11 cellular contexts compared by ENCODE assay signal in the genomic region with DNA sequence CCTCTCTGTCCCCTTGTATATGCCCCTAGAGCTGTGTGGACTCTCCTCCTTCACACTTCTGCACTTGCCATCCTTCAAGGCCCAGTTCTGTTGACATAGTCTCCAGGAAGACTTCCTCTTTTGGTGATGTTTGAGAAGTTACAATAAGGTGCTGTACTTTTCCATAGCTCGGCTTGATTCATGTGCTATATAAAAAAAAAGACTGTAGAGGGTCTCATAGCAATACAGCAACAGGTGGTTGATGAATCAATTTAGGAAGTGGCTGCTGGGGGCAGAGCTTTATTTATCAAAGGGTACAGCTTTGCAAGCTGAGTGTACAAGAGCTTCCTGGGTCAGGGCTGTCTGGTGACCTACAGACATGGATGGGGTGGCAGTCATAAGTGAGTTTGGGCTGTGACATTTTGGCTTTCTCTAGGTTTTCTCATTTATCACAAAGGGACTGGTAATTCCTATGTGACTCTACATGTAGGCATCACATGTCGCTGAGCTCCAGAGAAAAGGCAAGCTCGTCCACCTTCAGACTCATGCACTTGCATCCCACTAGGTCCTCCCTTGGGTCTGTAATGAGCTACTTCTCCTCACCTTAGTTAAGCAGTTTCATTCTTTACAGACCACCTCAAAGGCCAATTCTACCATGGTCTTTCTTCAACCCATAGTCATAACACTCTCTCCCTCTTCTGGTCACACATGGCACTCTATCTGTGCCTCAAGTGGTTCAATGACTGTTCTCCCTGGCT.
A peak's percentile ranks its signal among the peaks of the same experiment; 100 is the strongest.
DNase-seq lines count a peak whose midpoint lies in the region; ATAC-seq, FAIRE-seq and TF ChIP-seq lines count a peak whose summit lies in the region.
"Had no signal": no experiment of that assay in that cellular context is flagged by ENCODE, and none has a peak within 500 bp of the region (broad histone marks: within the 10 kb centered on the region; RNA-seq: fewer than 3 reads in every experiment).

No MANE protein-coding gene starts in this region.

- no peak for TF ChIP-seq POLR2A in heart left ventricle (IDR thresholded peaks at IDR 0.05)

- no peak overlapping the region for H3K27ac ChIP-seq in CD4-positive, alpha-beta T cell (ENCODE audit: low read depth, low read length)
- H3K27ac ChIP-seq in HL-60 (replicated peaks) = 0 out of 2 replicates have a peak overlapping the region, but pooled peaks have one; percentile 14
- no peak overlapping the region for H3K27ac ChIP-seq in kidney (ENCODE audit: low read depth in 2 of 2, low read length in 2 of 2)
- H3K27ac ChIP-seq in heart left ventricle = no peak overlapping the region
- H3K27ac ChIP-seq: SJCRH30 had no signal

- no peak for FAIRE-seq in kidney (lab: Jason Lieb, UNC)

- CTCF ChIA-PET in CD4-positive, alpha-beta T cell (lab: Charles Lee) = interaction anchor here (0.8 to 2.2 kb wide), 12 partner anchors 9 to 256 kb away, joined by 3 to 9 read pairs (median 5); no protein-coding TSS in a partner anchor
- CTCF ChIA-PET in activated B cell treated with CpG ODN at 0.5 μM for 24 hours (lab: Charles Lee) (interaction anchor here (0.5 to 1.3 kb wide), 3 partner anchors 37 to 101 kb away, joined by 3 to 4 read pairs (median 3); no protein-coding TSS in a partner anchor), Calu3 (lab: Charles Lee) (interaction anchor here (1.0 kb wide), 1 partner anchor 42 kb away, joined by 5 read pairs; no protein-coding TSS in a partner anchor)

- WGBS in heart left ventricle, 4 donors = 83 to 89% (median 85%) methylated on average over 3 of the region's 3 CpGs

- no peaks in the 10 kb centered on the region for H3K27me3 Mint-ChIP-seq in CD4-positive, alpha-beta T cell
- H3K27me3 Mint-ChIP-seq in activated B cell treated with CpG ODN at 0.5 μM for 24 hours = no peaks in the 10 kb centered on the region
- H3K27me3 Mint-ChIP-seq in memory B cell = no peaks in the 10 kb centered on the region
- no peaks in the 10 kb centered on the region for H3K27me3 Mint-ChIP-seq in Calu3 (ENCODE audit: unreplicated experiment)

- no peaks in the 10 kb centered on the region for H3K4me1 ChIP-seq in kidney (ENCODE audit: control insufficient read depth in 1 of 2, insufficient read depth in 1 of 2, low read depth in 1 of 2, low read length in 2 of 2)
- peaks cover 0 to 5% (median 0%) of the 10 kb centered on the region in 12 donors for H3K4me1 ChIP-seq in heart left ventricle

- H3K9me3 Mint-ChIP-seq in CD4-positive, alpha-beta T cell = no peaks in the 10 kb centered on the region
- no peaks in the 10 kb centered on the region for H3K9me3 Mint-ChIP-seq in activated B cell treated with CpG ODN at 0.5 μM for 24 hours
- H3K9me3 Mint-ChIP-seq in memory B cell = no peaks in the 10 kb centered on the region
- H3K9me3 Mint-ChIP-seq in Calu3 (ENCODE audit: low read depth, unreplicated experiment) = peaks cover 7% of the 10 kb centered on the region

- intact Hi-C loops in CD4-positive, alpha-beta T cell (cut with DNase I, micrococcal nuclease) = no loop called here
- intact Hi-C loops in activated B cell treated with CpG ODN at 0.5 μM for 24 hours (cut with micrococcal nuclease) (loop anchor here (1.0 to 2.0 kb wide), 3 partner anchors 10 to 58 kb away; no protein-coding TSS in a partner anchor), Calu3 (cut with micrococcal nuclease; ENCODE audit: unreplicated experiment) (no loop called here), kidney (cut with DNase I) (no loop called here), heart left ventricle (cut with DNase I) (no loop called here)

- BruUV-seq in Calu3 (replicated peaks; lab: Mats Ljungman, UMichigan) = no TSS peak

- H3K36me3 ChIP-seq in kidney (ENCODE audit: control insufficient read depth in 1 of 2, insufficient read depth in 2 of 2, low read length in 2 of 2) (no peaks in the 10 kb centered on the region), heart left ventricle (no peaks in the 10 kb centered on the region)
- H3K36me3 ChIP-seq: SJCRH30 had no signal

- ATAC-seq in CD4-positive, alpha-beta T cell (ENCODE audit: poor library complexity) = peak; percentile 35
- peak; percentile 75 for ATAC-seq in activated B cell treated with CpG ODN at 0.5 μM for 24 hours (ENCODE audit: low read depth)
- ATAC-seq in memory B cell (ENCODE audit: low read depth) = peak; percentile 61
- ATAC-seq in HG03378 (IDR thresholded peaks at IDR 0.05; ENCODE audit: unreplicated experiment) = no peak
- no peak for ATAC-seq in heart left ventricle
- ATAC-seq: left lobe of liver had no signal

- no peaks in the 10 kb centered on the region for H3K9me3 ChIP-seq in CD4-positive, alpha-beta T cell (ENCODE audit: control insufficient read depth, low read length)
- H3K9me3 ChIP-seq in kidney (ENCODE audit: control insufficient read depth in 1 of 2, low read length in 2 of 2) (no peaks in the 10 kb centered on the region), heart left ventricle (no peaks in the 10 kb centered on the region)
- H3K9me3 ChIP-seq: SJCRH30 had no signal

- TF ChIP-seq CTCF in CD4-positive, alpha-beta T cell (IDR thresholded peaks at IDR 0.05) = no peak
- TF ChIP-seq CTCF in HL-60 (IDR thresholded peaks at IDR 0.05; ENCODE audit: insufficient read depth, low read length) = no peak
- no peak for TF ChIP-seq CTCF in activated B cell treated with CpG ODN at 0.5 μM for 24 hours (IDR thresholded peaks at IDR 0.05)
- no peak for TF ChIP-seq CTCF in Calu3 (IDR thresholded peaks at IDR 0.05; ENCODE audit: unreplicated experiment)
- no peak for TF ChIP-seq CTCF in kidney (IDR thresholded peaks at IDR 0.05; ENCODE audit: borderline replicate concordance, extremely low read depth, insufficient read depth)
- no peak for TF ChIP-seq CTCF in heart left ventricle (IDR thresholded peaks at IDR 0.05)

- peak overlapping the region; percentile 53 for H3K27ac Mint-ChIP-seq in CD4-positive, alpha-beta T cell
- peak overlapping the region; percentile 51 for H3K27ac Mint-ChIP-seq in activated B cell treated with CpG ODN at 0.5 μM for 24 hours
- no peak overlapping the region for H3K27ac Mint-ChIP-seq in memory B cell
- no peak overlapping the region for H3K27ac Mint-ChIP-seq in Calu3 (ENCODE audit: unreplicated experiment)

- no peak for DNase-seq in CD4-positive, alpha-beta T cell
- DNase-seq in HL-60 (ENCODE audit: low read depth in 1 of 2, low spot score in 1 of 2) (peak in 1 of 2 experiments; percentile 70), activated B cell treated with CpG ODN at 0.5 μM for 24 hours (no peak), memory B cell (ENCODE audit: low spot score in 2 of 2) (no peak), Calu3 (no peak), kidney (no peak), heart left ventricle (no peak)
- DNase-seq: SJCRH30, trophoblast cell had no signal

- H3K36me3 Mint-ChIP-seq in CD4-positive, alpha-beta T cell (ENCODE audit: low read depth) = peaks cover 12% of the 10 kb centered on the region
- H3K36me3 Mint-ChIP-seq in activated B cell treated with CpG ODN at 0.5 μM for 24 hours (ENCODE audit: low read depth) (peaks cover 9% of the 10 kb centered on the region), memory B cell (peaks cover 12% of the 10 kb centered on the region), Calu3 (ENCODE audit: insufficient read depth, unreplicated experiment) (no peaks in the 10 kb centered on the region)

- H3K4me3 ChIP-seq in HL-60 (replicated peaks; ENCODE audit: insufficient read depth, low read length) = no peak overlapping the region
- no peak overlapping the region for H3K4me3 ChIP-seq in kidney (ENCODE audit: low read length in 2 of 2)
- H3K4me3 ChIP-seq in heart left ventricle = no peak overlapping the region
- H3K4me3 ChIP-seq: SJCRH30 had no signal

- no peak overlapping the region for H3K9ac ChIP-seq in kidney (ENCODE audit: low read length in 2 of 2)

- H3K4me1 Mint-ChIP-seq in CD4-positive, alpha-beta T cell (ENCODE audit: low read depth) = peaks cover 79% of the 10 kb centered on the region
- H3K4me1 Mint-ChIP-seq in activated B cell treated with CpG ODN at 0.5 μM for 24 hours (peaks cover 50% of the 10 kb centered on the region), memory B cell (peaks cover 21% of the 10 kb centered on the region), Calu3 (ENCODE audit: low read depth, unreplicated experiment) (peaks cover 16% of the 10 kb centered on the region)

- H3K4me3 Mint-ChIP-seq in CD4-positive, alpha-beta T cell = peak overlapping the region; percentile 39
- H3K4me3 Mint-ChIP-seq in activated B cell treated with CpG ODN at 0.5 μM for 24 hours = peak overlapping the region; percentile 30
- no peak overlapping the region for H3K4me3 Mint-ChIP-seq in memory B cell
- no peak overlapping the region for H3K4me3 Mint-ChIP-seq in Calu3 (ENCODE audit: low read depth, unreplicated experiment)

- POLR2A ChIA-PET in CD4-positive, alpha-beta T cell (lab: Charles Lee) = interaction anchor here (0.7 to 3.0 kb wide), 10 partner anchors 10 to 105 kb away, joined by 3 to 15 read pairs (median 4); no protein-coding TSS in a partner anchor
- POLR2A ChIA-PET in activated B cell treated with CpG ODN at 0.5 μM for 24 hours (lab: Charles Lee) = interaction anchor here (0.9 to 2.2 kb wide), 9 partner anchors 11 to 588 kb away, joined by 3 to 12 read pairs (median 7); no protein-coding TSS in a partner anchor

- no peaks in the 10 kb centered on the region for H3K27me3 ChIP-seq in CD4-positive, alpha-beta T cell (ENCODE audit: control insufficient read depth, insufficient read depth, low read length)
- H3K27me3 ChIP-seq in HL-60 (ENCODE audit: insufficient read depth, poor library complexity, severe bottlenecking) (no peaks in the 10 kb centered on the region), heart left ventricle (peaks cover 0 to 11% (median 0%) of the 10 kb centered on the region in 9 donors)
- H3K27me3 ChIP-seq: SJCRH30 had no signal

Comparison
In these comparisons a context has a peak if more than half of its experiments do, and no peak if none do; other contexts are left out.
1. ATAC-seq: peak in CD4-positive, alpha-beta T cell (single experiment), activated B cell treated with CpG ODN at 0.5 μM for 24 hours (single experiment) and memory B cell (single experiment); none in HG03378 (single experiment) and heart left ventricle (0 of 4).
2. H3K27ac Mint-ChIP-seq: peak in CD4-positive, alpha-beta T cell (single experiment) and activated B cell treated with CpG ODN at 0.5 μM for 24 hours (single experiment); none in memory B cell (single experiment) and Calu3 (single experiment).
3. H3K4me3 Mint-ChIP-seq: peak in CD4-positive, alpha-beta T cell (single experiment) and activated B cell treated with CpG ODN at 0.5 μM for 24 hours (single experiment); none in memory B cell (single experiment) and Calu3 (single experiment).